Comparison of ENCODE assay signal across 18 cellular contexts in genomic region chr2:166314022-166314759, GRCh38.
A peak's percentile ranks its signal among the peaks of the same experiment; 100 is the strongest.
DNase-seq lines count a peak whose midpoint lies in the region; ATAC-seq and TF ChIP-seq lines count a peak whose summit lies in the region.
"Had no signal": no experiment of that assay in that cellular context is flagged by ENCODE, and none has a peak within 500 bp of the region (broad histone marks: within the 10 kb centered on the region; RNA-seq: fewer than 3 reads in every experiment).

No MANE protein-coding gene starts in this region.

- no peaks in the 10 kb centered on the region for H3K36me3 ChIP-seq in mesenchymal stem cell (ENCODE audit: control insufficient read depth in 1 of 2, insufficient read depth in 2 of 2, low read depth in 1 of 2, low read length in 2 of 2)
- H3K36me3 ChIP-seq: right atrium auricular region had no signal

- H3K23ac ChIP-seq in mesenchymal stem cell (ENCODE audit: low read length in 2 of 2) = no peak overlapping the region

- no peak overlapping the region for H2AFZ ChIP-seq in mesenchymal stem cell (ENCODE audit: low read depth, low read length)

- H3K27me3 ChIP-seq in mesenchymal stem cell (ENCODE audit: control insufficient read depth in 1 of 2, insufficient read depth in 1 of 2, low read length in 2 of 2) = no peaks in the 10 kb centered on the region
- H3K27me3 ChIP-seq: right atrium auricular region had no signal

- POLR2A ChIA-PET in activated CD4-positive, alpha-beta T cell treated with anti-CD3 and anti-CD28 coated beads, Interleukin-2, amount 10 ng/mL, durations not matched to agents 7 days and 5 days (lab: Charles Lee) = no interaction called here

- H2AK5ac ChIP-seq in mesenchymal stem cell (ENCODE audit: low read length, severe bottlenecking) = no peak overlapping the region

- H3K4me1 ChIP-seq in mesenchymal stem cell (ENCODE audit: control insufficient read depth, insufficient read depth, low read depth, low read length) = no peaks in the 10 kb centered on the region
- H3K4me1 ChIP-seq: right atrium auricular region had no signal

- H4K8ac ChIP-seq in mesenchymal stem cell (ENCODE audit: low read length) = no peak overlapping the region

- H3K4me3 Mint-ChIP-seq in stimulated activated memory B cell treated with anti-CD40 and anti-IgM and Interleukin-4, amounts not matched to agents 10 μg/mL and 1 μg/mL and 100 μg/mL, for 72 hours = no peak overlapping the region
- no peak overlapping the region for H3K4me3 Mint-ChIP-seq in activated CD4-positive, alpha-beta T cell treated with anti-CD3 and anti-CD28 coated beads, Interleukin-2, amount 10 ng/mL, durations not matched to agents 7 days and 5 days
- H3K4me3 Mint-ChIP-seq: activated naive CD4-positive, alpha-beta T cell treated with anti-CD3 and anti-CD28 coated beads, Interleukin-2, amount 50 U/mL, for 24 hours; CD4-positive, alpha-beta memory T cell; dendritic cell treated with granulocyte-macrophage colony-stimulating factor and Interleukin-4, amounts not matched to agents 40 ng/mL and 50 ng/mL, for 4 days; IgD-negative memory B cell; stimulated activated naive CD8-positive, alpha-beta T cell treated with anti-CD3 and anti-CD28 coated beads, Interleukin-15, amount 100 ng/mL, for 72 hours had no signal

- H3K27ac ChIP-seq in mesenchymal stem cell (ENCODE audit: low read length, poor library complexity, severe bottlenecking) = no peak overlapping the region
- H3K27ac ChIP-seq: right atrium auricular region had no signal

- no peak overlapping the region for H3K9ac ChIP-seq in mesenchymal stem cell (ENCODE audit: low read length)

- no peak overlapping the region for H3K14ac ChIP-seq in mesenchymal stem cell (ENCODE audit: low read length in 2 of 2)

- H2BK5ac ChIP-seq in mesenchymal stem cell (ENCODE audit: low read depth, low read length, poor library complexity, severe bottlenecking) = no peak overlapping the region

- CTCF ChIA-PET in activated CD4-positive, alpha-beta T cell treated with anti-CD3 and anti-CD28 coated beads, Interleukin-2, amount 10 ng/mL, durations not matched to agents 7 days and 5 days (lab: Charles Lee) = no interaction called here

- H3K18ac ChIP-seq in mesenchymal stem cell (ENCODE audit: low read depth in 1 of 2, low read length in 2 of 2) = no peak overlapping the region

- no peak overlapping the region for H2BK15ac ChIP-seq in mesenchymal stem cell (ENCODE audit: low read depth, poor library complexity, severe bottlenecking)

- no peaks in the 10 kb centered on the region for H3K79me1 ChIP-seq in mesenchymal stem cell (replicated peaks; ENCODE audit: low read length, poor library complexity, severe bottlenecking)

- no peaks in the 10 kb centered on the region for H3K9me3 Mint-ChIP-seq in stimulated activated memory B cell treated with anti-CD40 and anti-IgM and Interleukin-4, amounts not matched to agents 10 μg/mL and 1 μg/mL and 100 μg/mL, for 72 hours
- no peaks in the 10 kb centered on the region for H3K9me3 Mint-ChIP-seq in activated CD4-positive, alpha-beta T cell treated with anti-CD3 and anti-CD28 coated beads, Interleukin-2, amount 10 ng/mL, durations not matched to agents 7 days and 5 days
- H3K9me3 Mint-ChIP-seq: stimulated activated naive CD8-positive, alpha-beta T cell treated with anti-CD3 and anti-CD28 coated beads, Interleukin-15, amount 100 ng/mL, for 72 hours had no signal

- no peaks in the 10 kb centered on the region for H3K36me3 Mint-ChIP-seq in stimulated activated memory B cell treated with anti-CD40 and anti-IgM and Interleukin-4, amounts not matched to agents 10 μg/mL and 1 μg/mL and 100 μg/mL, for 72 hours
- no peaks in the 10 kb centered on the region for H3K36me3 Mint-ChIP-seq in activated CD4-positive, alpha-beta T cell treated with anti-CD3 and anti-CD28 coated beads, Interleukin-2, amount 10 ng/mL, durations not matched to agents 7 days and 5 days (ENCODE audit: low read depth)
- H3K36me3 Mint-ChIP-seq: activated naive CD4-positive, alpha-beta T cell treated with anti-CD3 and anti-CD28 coated beads, Interleukin-2, amount 50 U/mL, for 24 hours; CD4-positive, alpha-beta memory T cell; IgD-negative memory B cell had no signal

- no peak for TF ChIP-seq CTCF in choroid plexus epithelial cell (conservative IDR thresholded peaks at IDR 0.05; ENCODE audit: low read depth, low read length)
- no peak for TF ChIP-seq CTCF in omental fat pad (IDR thresholded peaks at IDR 0.05)

- no peak overlapping the region for H3K27ac Mint-ChIP-seq in stimulated activated memory B cell treated with anti-CD40 and anti-IgM and Interleukin-4, amounts not matched to agents 10 μg/mL and 1 μg/mL and 100 μg/mL, for 72 hours
- H3K27ac Mint-ChIP-seq in activated CD4-positive, alpha-beta T cell treated with anti-CD3 and anti-CD28 coated beads, Interleukin-2, amount 10 ng/mL, durations not matched to agents 7 days and 5 days = no peak overlapping the region
- H3K27ac Mint-ChIP-seq: activated naive CD4-positive, alpha-beta T cell treated with anti-CD3 and anti-CD28 coated beads, Interleukin-2, amount 50 U/mL, for 24 hours; CD4-positive, alpha-beta memory T cell; dendritic cell treated with granulocyte-macrophage colony-stimulating factor and Interleukin-4, amounts not matched to agents 40 ng/mL and 50 ng/mL, for 4 days; IgD-negative memory B cell; stimulated activated naive CD8-positive, alpha-beta T cell treated with anti-CD3 and anti-CD28 coated beads, Interleukin-15, amount 100 ng/mL, for 72 hours had no signal

- H2BK12ac ChIP-seq in mesenchymal stem cell (ENCODE audit: low read length in 2 of 2) = no peak overlapping the region

- 37% methylated on average over 2 of the region's 5 CpGs for WGBS in mesenchymal stem cell

- no peak overlapping the region for H3K4ac ChIP-seq in mesenchymal stem cell (ENCODE audit: low read depth in 1 of 2, low read length in 2 of 2)

- H4K91ac ChIP-seq in mesenchymal stem cell (ENCODE audit: low read length) = no peak overlapping the region

- H3K4me3 ChIP-seq in choroid plexus epithelial cell (ENCODE audit: low read depth, low read length) (no peak overlapping the region), mesenchymal stem cell (ENCODE audit: insufficient read depth in 1 of 2, low read depth in 1 of 2, low read length in 2 of 2) (no peak overlapping the region)
- H3K4me3 ChIP-seq: right atrium auricular region had no signal

- no peak overlapping the region for H2BK120ac ChIP-seq in mesenchymal stem cell (ENCODE audit: low read depth, low read length)

- peak; percentile 1 for DNase-seq in Daoy (ENCODE audit: low read depth)
- peak; percentile 54 for DNase-seq in NCI-H460 (ENCODE audit: extremely low read depth, low read depth)
- DNase-seq in choroid plexus epithelial cell (ENCODE audit: low read depth) = peak; percentile 83
- peak; percentile 71 for DNase-seq in mesenchymal stem cell
- DNase-seq in NCI-H510A (lab: John Stamatoyannopoulos, UW) = no peak
- no peak for DNase-seq in activated CD4-positive, alpha-beta T cell treated with anti-CD3 and anti-CD28 coated beads, Interleukin-2, amount 10 ng/mL, durations not matched to agents 7 days and 5 days
- no peak for DNase-seq in omental fat pad (ENCODE audit: low spot score)
- DNase-seq: CD4-positive, alpha-beta memory T cell; kidney; NCI-H146; NCI-H82; SIG-M5; stimulated activated naive CD8-positive, alpha-beta T cell treated with anti-CD3 and anti-CD28 coated beads, Interleukin-15, amount 100 ng/mL, for 72 hours had no signal

- H3K27me3 Mint-ChIP-seq in stimulated activated memory B cell treated with anti-CD40 and anti-IgM and Interleukin-4, amounts not matched to agents 10 μg/mL and 1 μg/mL and 100 μg/mL, for 72 hours = no peaks in the 10 kb centered on the region
- no peaks in the 10 kb centered on the region for H3K27me3 Mint-ChIP-seq in activated CD4-positive, alpha-beta T cell treated with anti-CD3 and anti-CD28 coated beads, Interleukin-2, amount 10 ng/mL, durations not matched to agents 7 days and 5 days
- H3K27me3 Mint-ChIP-seq: activated naive CD4-positive, alpha-beta T cell treated with anti-CD3 and anti-CD28 coated beads, Interleukin-2, amount 50 U/mL, for 24 hours; CD4-positive, alpha-beta memory T cell; dendritic cell treated with granulocyte-macrophage colony-stimulating factor and Interleukin-4, amounts not matched to agents 40 ng/mL and 50 ng/mL, for 4 days; IgD-negative memory B cell; stimulated activated naive CD8-positive, alpha-beta T cell treated with anti-CD3 and anti-CD28 coated beads, Interleukin-15, amount 100 ng/mL, for 72 hours had no signal

- H3K4me2 ChIP-seq in mesenchymal stem cell (ENCODE audit: low read length, poor library complexity, severe bottlenecking) = no peak overlapping the region

- no peak for ATAC-seq in stimulated activated memory B cell treated with anti-CD40 and anti-IgM and Interleukin-4, amounts not matched to agents 10 μg/mL and 1 μg/mL and 100 μg/mL, for 72 hours
- ATAC-seq in omental fat pad (ENCODE audit: low FRiP score) = no peak
- ATAC-seq: stimulated activated naive CD8-positive, alpha-beta T cell treated with anti-CD3 and anti-CD28 coated beads, Interleukin-15, amount 100 ng/mL, for 72 hours had no signal

- H3K4me1 Mint-ChIP-seq in stimulated activated memory B cell treated with anti-CD40 and anti-IgM and Interleukin-4, amounts not matched to agents 10 μg/mL and 1 μg/mL and 100 μg/mL, for 72 hours = no peaks in the 10 kb centered on the region
- no peaks in the 10 kb centered on the region for H3K4me1 Mint-ChIP-seq in activated CD4-positive, alpha-beta T cell treated with anti-CD3 and anti-CD28 coated beads, Interleukin-2, amount 10 ng/mL, durations not matched to agents 7 days and 5 days
- H3K4me1 Mint-ChIP-seq: activated naive CD4-positive, alpha-beta T cell treated with anti-CD3 and anti-CD28 coated beads, Interleukin-2, amount 50 U/mL, for 24 hours; CD4-positive, alpha-beta memory T cell; IgD-negative memory B cell; stimulated activated naive CD8-positive, alpha-beta T cell treated with anti-CD3 and anti-CD28 coated beads, Interleukin-15, amount 100 ng/mL, for 72 hours had no signal

- no peaks in the 10 kb centered on the region for H3K9me3 ChIP-seq in mesenchymal stem cell (ENCODE audit: control insufficient read depth, low read length)
- H3K9me3 ChIP-seq: right atrium auricular region had no signal

Comparison
In these comparisons a context has a peak if more than half of its experiments do, and no peak if none do; other contexts are left out.
1. DNase-seq: peak in Daoy (single experiment), NCI-H460 (single experiment), choroid plexus epithelial cell (single experiment) and mesenchymal stem cell (single experiment); none in NCI-H510A (single experiment), activated CD4-positive, alpha-beta T cell treated with anti-CD3 and anti-CD28 coated beads, Interleukin-2, amount 10 ng/mL, durations not matched to agents 7 days and 5 days (single experiment) and omental fat pad (single experiment).